Comparison of ENCODE assay signal across 10 cellular contexts in genomic region chr1:58823481-58824010, GRCh38. TPM values are rescaled to one million over a fixed set of nuclear protein-coding genes. Genes with fewer than 3 reads are reported as not detected.
A peak's percentile ranks its signal among the peaks of the same experiment; 100 is the strongest.
DNase-seq lines count a peak whose midpoint lies in the region; ATAC-seq, FAIRE-seq and TF ChIP-seq lines count a peak whose summit lies in the region.
"Had no signal": no experiment of that assay in that cellular context is flagged by ENCODE, and none has a peak within 500 bp of the region (broad histone marks: within the 10 kb centered on the region; RNA-seq: fewer than 3 reads in every experiment).

No MANE protein-coding gene starts in this region.

- no peaks in the 10 kb centered on the region for H3F3A ChIP-seq in PC-3 (ENCODE audit: low read length, unreplicated experiment)

- POLR2A ChIA-PET in PC-3 (lab: Charles Lee; ENCODE audit: unreplicated experiment): interaction anchor here (0.6 kb wide), 2 partner anchors 40 to 773 kb away, joined by 3 read pairs; partner anchors contain the start of gene JUN

- no peak for FAIRE-seq in kidney (lab: Jason Lieb, UNC)

- ATAC-seq in PC-3 (peak; percentile 82), GM21515 (IDR thresholded peaks at IDR 0.05; ENCODE audit: unreplicated experiment) (no peak), HG03439 (IDR thresholded peaks at IDR 0.05; ENCODE audit: unreplicated experiment) (no peak)
- ATAC-seq: stimulated activated naive B cell treated with anti-CD40 and anti-IgM and Interleukin-4, amounts not matched to agents 10 μg/mL and 1 μg/mL and 100 μg/mL, for 72 hours had no signal

- no peaks in the 10 kb centered on the region for H3K9me3 ChIP-seq in PC-3 (ENCODE audit: low read length)
- peaks cover 5% of the 10 kb centered on the region for H3K9me3 ChIP-seq in osteoblast (ENCODE audit: low read depth, low read length)
- H3K9me3 ChIP-seq in kidney (ENCODE audit: control insufficient read depth in 1 of 2, low read length in 2 of 2): peaks cover 2 to 14% of the 10 kb centered on the region in 2 donors

- H3K27me3 ChIP-seq in PC-3 (ENCODE audit: low read length): no peaks in the 10 kb centered on the region
- H3K27me3 ChIP-seq in osteoblast (ENCODE audit: insufficient read depth, low read length): no peaks in the 10 kb centered on the region

- H3K27ac ChIP-seq in PC-3 (ENCODE audit: low read length): peak overlapping the region; percentile 48
- peak overlapping the region; percentile 82 for H3K27ac ChIP-seq in osteoblast (ENCODE audit: low read depth, low read length)
- H3K27ac ChIP-seq in kidney (ENCODE audit: low read depth in 2 of 2, low read length in 2 of 2): no peak overlapping the region

- intact Hi-C loops in PC-3 (cut with micrococcal nuclease) (no loop called here), kidney (cut with DNase I) (no loop called here)

- DNase-seq in ELF-1 (ENCODE audit: low read depth, low spot score): peak; percentile 39
- DNase-seq in PC-3: peak; percentile 89
- peak; percentile 85 for DNase-seq in dermis blood vessel endothelial cell
- peak; percentile 92 for DNase-seq in osteoblast (ENCODE audit: insufficient read length, low spot score, missing footprints)
- DNase-seq in GF-D8 (lab: John Stamatoyannopoulos, UW): no peak
- no peak for DNase-seq in kidney
- DNase-seq: activated CD4-positive, CD25-positive, alpha-beta regulatory T cell; stimulated activated naive B cell treated with anti-CD40 and anti-IgM and Interleukin-4, amounts not matched to agents 10 μg/mL and 1 μg/mL and 100 μg/mL, for 72 hours had no signal

- TF ChIP-seq CTCF in PC-3 (conservative IDR thresholded peaks at IDR 0.05; ENCODE audit: low read depth, low read length): no peak
- no peak for TF ChIP-seq CTCF in osteoblast (IDR thresholded peaks at IDR 0.05; ENCODE audit: extremely low read depth, low read depth, low read length)
- no peak for TF ChIP-seq CTCF in kidney (IDR thresholded peaks at IDR 0.05; ENCODE audit: borderline replicate concordance, extremely low read depth, insufficient read depth)

- H3K4me3 ChIP-seq in PC-3 (ENCODE audit: low read length): no peak overlapping the region
- no peak overlapping the region for H3K4me3 ChIP-seq in osteoblast (ENCODE audit: insufficient read depth, low read length)
- H3K4me3 ChIP-seq in kidney (ENCODE audit: low read length in 2 of 2): no peak overlapping the region

- no TSS peak for BruUV-seq in PC-3 (replicated peaks; lab: Mats Ljungman, UMichigan)

- H3K36me3 ChIP-seq in PC-3 (ENCODE audit: low read depth, low read length) (no peaks in the 10 kb centered on the region), osteoblast (ENCODE audit: insufficient read depth, low read length) (no peaks in the 10 kb centered on the region), kidney (ENCODE audit: control insufficient read depth in 1 of 2, insufficient read depth in 2 of 2, low read length in 2 of 2) (no peaks in the 10 kb centered on the region)

- no peaks in the 10 kb centered on the region for H3K79me2 ChIP-seq in PC-3 (ENCODE audit: low read length)
- H3K79me2 ChIP-seq in osteoblast (ENCODE audit: insufficient read depth, low read length): no peaks in the 10 kb centered on the region

- H4K20me1 ChIP-seq in PC-3 (ENCODE audit: low read length) (no peaks in the 10 kb centered on the region), osteoblast (ENCODE audit: insufficient read depth, low read length) (no peaks in the 10 kb centered on the region)

- CTCF ChIA-PET in PC-3 (lab: Charles Lee): no interaction called here

- H2AFZ ChIP-seq in PC-3 (ENCODE audit: low read length) (peak overlapping the region; percentile 34; the same call in 1 of the 2 replicates), osteoblast (ENCODE audit: low read length) (peak overlapping the region; percentile 81)

- H3K4me2 ChIP-seq in PC-3 (ENCODE audit: low read length) (peak overlapping the region; percentile 66), osteoblast (ENCODE audit: insufficient read depth, low read length) (peak overlapping the region; percentile 68)

- H3K4me1 ChIP-seq in PC-3 (ENCODE audit: insufficient read depth, low read length): peaks cover 33% of the 10 kb centered on the region
- peaks cover 27% of the 10 kb centered on the region for H3K4me1 ChIP-seq in osteoblast (ENCODE audit: insufficient read depth, low read length)
- no peaks in the 10 kb centered on the region for H3K4me1 ChIP-seq in kidney (ENCODE audit: control insufficient read depth in 1 of 2, insufficient read depth in 1 of 2, low read depth in 1 of 2, low read length in 2 of 2)

- H3K9ac ChIP-seq in PC-3 (ENCODE audit: low read length): no peak overlapping the region
- no peak overlapping the region for H3K9ac ChIP-seq in kidney (ENCODE audit: low read length in 2 of 2)

- H3K9me2 ChIP-seq in PC-3 (replicated peaks; ENCODE audit: low read length): no peaks in the 10 kb centered on the region

RNA-seq across cellular contexts. Expression of gene JUN, which starts 39.7 kb away (rescaled TPM):
- 73.6 and 95.1 TPM in 2 replicates for total RNA-seq in PC-3 (2014; rRNA removed)
- total RNA-seq in dermis blood vessel endothelial cell: 73.5 and 159 TPM in 2 replicates
- total RNA-seq in osteoblast: 46.9 and 48.9 TPM in 2 replicates
- 109 TPM for total RNA-seq in kidney
- 41.8 TPM for polyA plus RNA-seq in kidney (ENCODE audit: insufficient read depth, low read depth, low replicate concordance)

Comparison
In these comparisons a context has a peak if more than half of its experiments do, and no peak if none do; other contexts are left out.
1. DNase-seq: peak in ELF-1 (single experiment), PC-3 (single experiment), dermis blood vessel endothelial cell (single experiment) and osteoblast (single experiment); none in GF-D8 (single experiment) and kidney (single experiment).
2. H3K27ac ChIP-seq: peak in PC-3 (single experiment) and osteoblast (single experiment); none in kidney (0 of 2).